Comparison of ENCODE assay signal across 17 cellular contexts in the genomic region with DNA sequence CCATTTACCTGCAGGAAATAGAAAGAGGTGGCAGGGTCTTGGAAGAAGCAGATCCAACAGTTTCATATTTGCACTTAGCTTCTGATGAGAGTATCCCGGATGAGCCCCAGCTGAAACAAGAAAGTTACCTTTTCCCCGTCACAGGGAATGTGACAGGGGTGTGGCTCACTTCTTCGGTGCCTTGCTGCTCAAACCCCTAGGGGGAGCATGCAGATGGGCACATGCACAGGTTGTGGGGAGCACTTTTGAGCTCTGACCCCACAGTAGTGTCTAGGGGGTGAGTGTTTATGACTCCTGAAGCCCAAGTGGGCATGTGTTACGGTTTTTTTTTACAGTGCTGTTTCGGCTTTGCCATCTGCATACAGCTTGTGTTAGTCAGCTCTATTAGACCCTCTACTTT.
"Had no signal": no experiment of that assay in that cellular context is flagged by ENCODE, and none has a peak within 500 bp of the region (broad histone marks: within the 10 kb centered on the region; RNA-seq: fewer than 3 reads in every experiment).

No MANE protein-coding gene starts in this region.

- H3K4me1 Mint-ChIP-seq: activated CD4-positive, alpha-beta memory T cell treated with anti-CD3 and anti-CD28 coated beads, Interleukin-2, amount 10 ng/mL, durations not matched to agents 7 days and 5 days; mesothelial cell of epicardium; nephron progenitor cell had no signal

- H3K27me3 Mint-ChIP-seq: activated CD4-positive, alpha-beta memory T cell treated with anti-CD3 and anti-CD28 coated beads, Interleukin-2, amount 10 ng/mL, durations not matched to agents 7 days and 5 days; stimulated activated naive CD8-positive, alpha-beta T cell treated with anti-CD3 and anti-CD28 coated beads, Interleukin-15, Interleukin-2, amounts not matched to agents 100 ng/mL and 50 ng/mL, for 24 hours had no signal

- H3K27ac Mint-ChIP-seq: activated CD4-positive, alpha-beta memory T cell treated with anti-CD3 and anti-CD28 coated beads, Interleukin-2, amount 10 ng/mL, durations not matched to agents 7 days and 5 days; activated naive CD4-positive, alpha-beta T cell treated with anti-CD3 and anti-CD28 coated beads, Interleukin-2, amount 50 U/mL, for 72 hours; mesothelial cell of epicardium; nephron progenitor cell; stimulated activated naive CD8-positive, alpha-beta T cell treated with anti-CD3 and anti-CD28 coated beads, Interleukin-15, Interleukin-2, amounts not matched to agents 100 ng/mL and 50 ng/mL, for 24 hours had no signal

- H3K36me3 ChIP-seq: cardiac muscle cell, lower lobe of right lung, prostate gland, upper lobe of right lung had no signal

- H3K4me3 ChIP-seq: cardiac muscle cell, dorsolateral prefrontal cortex, lower lobe of right lung, prostate gland, smooth muscle cell, upper lobe of right lung had no signal

- H3K27me3 ChIP-seq: cardiac muscle cell, dorsolateral prefrontal cortex, upper lobe of right lung had no signal

- H3K27ac ChIP-seq: cardiac muscle cell, dorsolateral prefrontal cortex, lower lobe of right lung, prostate gland, upper lobe of right lung had no signal

- H3K4me2 ChIP-seq: smooth muscle cell had no signal

- H3K36me3 Mint-ChIP-seq: activated naive CD4-positive, alpha-beta T cell treated with anti-CD3 and anti-CD28 coated beads, Interleukin-2, amount 50 U/mL, for 72 hours had no signal

- H3K9me3 ChIP-seq: prostate gland had no signal

- ATAC-seq: activated naive CD4-positive, alpha-beta T cell treated with anti-CD3 and anti-CD28 coated beads, Interleukin-2, amount 50 U/mL, for 72 hours; activated T-cell treated with anti-CD3 and anti-CD28 coated beads, Interleukin-2, amount 50 U/mL, for 4 hours; left colon; right cardiac atrium; upper lobe of right lung had no signal

- H3K4me3 Mint-ChIP-seq: activated CD4-positive, alpha-beta memory T cell treated with anti-CD3 and anti-CD28 coated beads, Interleukin-2, amount 10 ng/mL, durations not matched to agents 7 days and 5 days; activated T-cell treated with anti-CD3 and anti-CD28 coated beads, Interleukin-2, amount 50 U/mL, for 4 hours; mesothelial cell of epicardium; nephron progenitor cell; stimulated activated naive CD8-positive, alpha-beta T cell treated with anti-CD3 and anti-CD28 coated beads, Interleukin-15, Interleukin-2, amounts not matched to agents 100 ng/mL and 50 ng/mL, for 24 hours had no signal

- DNase-seq: activated CD4-positive, alpha-beta memory T cell treated with anti-CD3 and anti-CD28 coated beads, Interleukin-2, amount 10 ng/mL, durations not matched to agents 7 days and 5 days; activated CD4-positive, alpha-beta T cell treated with anti-CD3 and anti-CD28 coated beads for 4 hours; activated effector memory CD4-positive, alpha-beta T cell treated with anti-CD3 and anti-CD28 coated beads, Interleukin-2, amount 50 U/mL, for 16 hours; activated T-cell treated with anti-CD3 and anti-CD28 coated beads, Interleukin-2, amount 50 U/mL, for 4 hours; dorsolateral prefrontal cortex; left colon; lower lobe of right lung; nephron progenitor cell; right cardiac atrium; T1000; upper lobe of right lung had no signal

- H3K4me1 ChIP-seq: lower lobe of right lung, prostate gland, upper lobe of right lung had no signal
